8 cellular contexts compared by ENCODE assay signal in genomic region chr5:52915176-52915875, GRCh38.
A peak's percentile ranks its signal among the peaks of the same experiment; 100 is the strongest.
DNase-seq lines count a peak whose midpoint lies in the region; ATAC-seq and TF ChIP-seq lines count a peak whose summit lies in the region.

No MANE protein-coding gene starts in this region.

- no peak overlapping the region for H3K27ac Mint-ChIP-seq in activated CD4-positive, alpha-beta memory T cell treated with anti-CD3 and anti-CD28 coated beads, Interleukin-2, amount 10 ng/mL, durations not matched to agents 7 days and 5 days
- H3K27ac Mint-ChIP-seq in endothelial cell (ENCODE audit: unreplicated experiment): no peak overlapping the region

- CTCF ChIA-PET in activated CD4-positive, alpha-beta memory T cell treated with anti-CD3 and anti-CD28 coated beads, Interleukin-2, amount 10 ng/mL, durations not matched to agents 7 days and 5 days (lab: Charles Lee): interaction anchor here (0.6 to 3.2 kb wide), 31 partner anchors 10 to 561 kb away, joined by 3 to 23 read pairs (median 3); partner anchors contain the start of genes ITGA1, MOCS2 and PELO

- H3K36me3 ChIP-seq in mucosa of descending colon (ENCODE audit: low read depth): no peaks in the 10 kb centered on the region

- no peak overlapping the region for H3K4me3 Mint-ChIP-seq in activated CD4-positive, alpha-beta memory T cell treated with anti-CD3 and anti-CD28 coated beads, Interleukin-2, amount 10 ng/mL, durations not matched to agents 7 days and 5 days
- H3K4me3 Mint-ChIP-seq in endothelial cell (ENCODE audit: unreplicated experiment): peak overlapping the region; percentile 81

- H3K36me3 Mint-ChIP-seq in activated CD4-positive, alpha-beta memory T cell treated with anti-CD3 and anti-CD28 coated beads, Interleukin-2, amount 10 ng/mL, durations not matched to agents 7 days and 5 days (ENCODE audit: low read depth): no peaks in the 10 kb centered on the region
- no peaks in the 10 kb centered on the region for H3K36me3 Mint-ChIP-seq in endothelial cell (ENCODE audit: low read depth, unreplicated experiment)

- H3K9me3 Mint-ChIP-seq in activated CD4-positive, alpha-beta memory T cell treated with anti-CD3 and anti-CD28 coated beads, Interleukin-2, amount 10 ng/mL, durations not matched to agents 7 days and 5 days: no peaks in the 10 kb centered on the region
- no peaks in the 10 kb centered on the region for H3K9me3 Mint-ChIP-seq in endothelial cell (ENCODE audit: unreplicated experiment)

- intact Hi-C loops in mucosa of descending colon (cut with DNase I, micrococcal nuclease): loop anchor here (2.0 to 10.0 kb wide), 2 partner anchors 129 to 131 kb away; partner anchors contain the start of genes ITGA1 (in 2 of the 2) and PELO (in 2 of the 2)

- H3K9me3 ChIP-seq in mucosa of descending colon: no peaks in the 10 kb centered on the region

- peaks cover 3% of the 10 kb centered on the region for H3K27me3 Mint-ChIP-seq in activated CD4-positive, alpha-beta memory T cell treated with anti-CD3 and anti-CD28 coated beads, Interleukin-2, amount 10 ng/mL, durations not matched to agents 7 days and 5 days
- H3K27me3 Mint-ChIP-seq in endothelial cell (ENCODE audit: unreplicated experiment): peaks cover 2% of the 10 kb centered on the region

- TF ChIP-seq CTCF in endothelial cell (IDR thresholded peaks at IDR 0.05; ENCODE audit: unreplicated experiment) (peak; percentile 84), mucosa of descending colon (IDR thresholded peaks at IDR 0.05) (peak; percentile 30)

- POLR2A ChIA-PET in activated CD4-positive, alpha-beta memory T cell treated with anti-CD3 and anti-CD28 coated beads, Interleukin-2, amount 10 ng/mL, durations not matched to agents 7 days and 5 days (lab: Charles Lee): no interaction called here

- H3K4me1 ChIP-seq in mucosa of descending colon (ENCODE audit: low read depth): no peaks in the 10 kb centered on the region

- peak; percentile 26 for DNase-seq in COLO829 (ENCODE audit: low spot score)
- peak; percentile 75 for DNase-seq in NCI-H69 (lab: John Stamatoyannopoulos, UW)
- DNase-seq in activated CD4-positive, alpha-beta memory T cell treated with anti-CD3 and anti-CD28 coated beads, Interleukin-2, amount 10 ng/mL, durations not matched to agents 7 days and 5 days: peak; percentile 54
- DNase-seq in endothelial cell (ENCODE audit: low spot score): peak; percentile 68
- DNase-seq in mucosa of descending colon: peak in 1 of 3 donors; percentile 67
- DNase-seq in stimulated activated naive CD4-positive, alpha-beta T cell treated with Interleukin-2 at 50 U/mL for 16 hours (lab: John Stamatoyannopoulos, UW): peak; percentile 2

- ATAC-seq in GM19452 (IDR thresholded peaks at IDR 0.05; ENCODE audit: unreplicated experiment) (peak; percentile 99), HG03469 (IDR thresholded peaks at IDR 0.05; ENCODE audit: unreplicated experiment) (peak; percentile 89), mucosa of descending colon (peak; percentile 93)

- H3K4me3 ChIP-seq in mucosa of descending colon: no peak overlapping the region

- H3K4me1 Mint-ChIP-seq in activated CD4-positive, alpha-beta memory T cell treated with anti-CD3 and anti-CD28 coated beads, Interleukin-2, amount 10 ng/mL, durations not matched to agents 7 days and 5 days: peaks cover 6% of the 10 kb centered on the region
- no peaks in the 10 kb centered on the region for H3K4me1 Mint-ChIP-seq in endothelial cell (ENCODE audit: unreplicated experiment)
